In the genomic region with DNA sequence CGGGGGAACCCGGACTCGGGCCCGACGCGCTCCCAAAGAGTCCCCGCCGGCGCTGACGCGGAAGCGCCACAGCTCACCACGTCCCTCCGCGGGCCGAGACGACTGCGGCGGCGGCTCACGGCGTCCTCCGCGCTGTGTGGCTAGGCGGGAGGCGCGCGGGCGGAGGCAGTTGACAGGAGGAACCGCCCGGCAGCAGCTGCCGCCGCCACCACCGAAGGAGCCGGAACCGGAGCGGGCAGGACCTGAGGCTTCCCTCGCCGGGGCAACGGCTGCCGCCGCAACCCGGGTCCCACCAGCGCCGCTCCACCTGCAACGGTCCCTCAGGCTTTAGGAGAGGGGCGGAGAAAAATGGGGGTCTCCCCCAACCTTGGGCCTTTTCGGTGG, we compare ENCODE assay signal across 8 cellular contexts. TPM values are rescaled to one million over a fixed set of nuclear protein-coding genes. Genes with fewer than 3 reads are reported as not detected.
A peak's percentile ranks its signal among the peaks of the same experiment; 100 is the strongest.
DNase-seq lines count a peak whose midpoint lies in the region; ATAC-seq, FAIRE-seq and TF ChIP-seq lines count a peak whose summit lies in the region.

No MANE protein-coding gene starts in this region.

- 0% methylated on average over 6 of the region's 48 CpGs; no CpG with 5 or more reads in 1 of the 2 donors for WGBS in gastroesophageal sphincter (ENCODE audit: low coverage in 1 of 2), 2 donors
- WGBS in ovary, 3 donors, result 0 to 1% (median 1%) methylated on average over 20 to 48 of the region's 48 CpGs
- 0% methylated on average over 9 to 22 of the region's 48 CpGs for WGBS in tibial nerve, 2 donors

- no peak for TF ChIP-seq EP300 in gastroesophageal sphincter (IDR thresholded peaks at IDR 0.05)
- TF ChIP-seq EP300 in ovary (IDR thresholded peaks at IDR 0.05), result no peak
- no peak for TF ChIP-seq EP300 in tibial nerve (IDR thresholded peaks at IDR 0.05)

- no peak for FAIRE-seq in GM12891 (lab: Jason Lieb, UNC)

- ATAC-seq in HG03039 (IDR thresholded peaks at IDR 0.05; ENCODE audit: unreplicated experiment), result peak; percentile 38
- ATAC-seq in gastroesophageal sphincter, result peak; percentile 57

- H3K4me1 ChIP-seq in gastroesophageal sphincter, result peaks cover 0 to 53% (median 10%) of the 10 kb centered on the region in 3 donors
- H3K4me1 ChIP-seq in ovary (ENCODE audit: insufficient read depth), result peaks cover 4% of the 10 kb centered on the region
- H3K4me1 ChIP-seq in tibial nerve, result peaks cover 0 to 45% (median 19%) of the 10 kb centered on the region in 4 donors

- TF ChIP-seq POLR2A in GM12891 (IDR thresholded peaks at IDR 0.05; ENCODE audit: low read depth, low read length) (no peak), gastroesophageal sphincter (IDR thresholded peaks at IDR 0.05) (no peak), ovary (IDR thresholded peaks at IDR 0.05) (no peak), tibial nerve (IDR thresholded peaks at IDR 0.05) (no peak)

- H3K36me3 ChIP-seq in gastroesophageal sphincter (peaks cover 0 to 20% of the 10 kb centered on the region in 2 donors), ovary (no peaks in the 10 kb centered on the region), tibial nerve (peaks cover 0 to 16% (median 0%) of the 10 kb centered on the region in 3 donors)

- H3K4me3 ChIP-seq in gastroesophageal sphincter, result peak overlapping the region; percentile 82 to 99
- peak overlapping the region; percentile 83 for H3K4me3 ChIP-seq in ovary
- peak overlapping the region; percentile 79 to 95 (median 94) for H3K4me3 ChIP-seq in tibial nerve

- H3K27ac ChIP-seq in 22Rv1, result peak overlapping the region; percentile 83
- H3K27ac ChIP-seq in gastroesophageal sphincter, result peak overlapping the region; percentile 90 to 98 (median 94)
- peak overlapping the region; percentile 87 to 95 for H3K27ac ChIP-seq in ovary
- peak overlapping the region; percentile 94 to 98 (median 97) for H3K27ac ChIP-seq in tibial nerve

- intact Hi-C loops in ovary (cut with DNase I), result loop anchor here in 2 of 4 donors (5.0 to 10.0 kb wide), 3 partner anchors 193 to 263 kb away; a partner anchor contains a TSS

- H3K9me3 ChIP-seq in gastroesophageal sphincter (no peaks in the 10 kb centered on the region), ovary (no peaks in the 10 kb centered on the region), tibial nerve (no peaks in the 10 kb centered on the region)

- TF ChIP-seq CTCF in 22Rv1 (IDR thresholded peaks at IDR 0.05) (0 out of 2 replicates have a peak, but pooled peaks have one; percentile 4), gastroesophageal sphincter (IDR thresholded peaks at IDR 0.05) (peak in 1 of 4 experiments; percentile 3), ovary (IDR thresholded peaks at IDR 0.05) (no peak), tibial nerve (IDR thresholded peaks at IDR 0.05) (no peak)

- DNase-seq in GM12891 (ENCODE audit: insufficient read length, low spot score) (peak; percentile 35), ovary (peak in 4 of 5 donors; percentile 51 to 76 (median 65)), tibial nerve (ENCODE audit: low spot score in 2 of 2) (no peak)
- DNase-seq in activated naive CD4-positive, alpha-beta T cell treated with Interleukin-2 at 50 U/mL for 16 hours, result peak; percentile 77

- H3K27me3 ChIP-seq in gastroesophageal sphincter (no peaks in the 10 kb centered on the region), ovary (no peaks in the 10 kb centered on the region), tibial nerve (no peaks in the 10 kb centered on the region)

TF ChIP-seq in GM12891, 5 proteins besides CTCF, POLR2A, EP300 and RAD21:
- no peak; the same call in 1 of the 2 replicates for TF ChIP-seq TAF1 (IDR thresholded peaks at IDR 0.05; ENCODE audit: low read depth, low read length)
- TF ChIP-seq POU2F2 (IDR thresholded peaks at IDR 0.05; ENCODE audit: low read depth, low read length), result no peak
- TF ChIP-seq PAX5 (IDR thresholded peaks at IDR 0.05; ENCODE audit: insufficient read depth, low read length, severe bottlenecking), result no peak
- no peak for TF ChIP-seq POLR2AphosphoS5 (IDR thresholded peaks at IDR 0.05; ENCODE audit: low read depth, low read length)
- TF ChIP-seq SPI1 (IDR thresholded peaks at IDR 0.05; ENCODE audit: low read depth, low read length), result no peak

TF ChIP-seq in PFSK-1, 5 proteins besides CTCF, POLR2A, EP300 and RAD21:
- TF ChIP-seq TAF1 (IDR thresholded peaks at IDR 0.05; ENCODE audit: borderline replicate concordance, insufficient read depth, low read length) (no peak), POLR2AphosphoS5 (IDR thresholded peaks at IDR 0.05; ENCODE audit: low read depth, low read length) (no peak), FOXP2 (optimal IDR thresholded peaks at IDR 0.05; ENCODE audit: borderline replicate concordance, extremely low read depth, extremely low read length, insufficient read depth) (peak; percentile 71), SIN3A (IDR thresholded peaks at IDR 0.05; ENCODE audit: borderline replicate concordance, insufficient read depth, low read length) (no peak)
- TF ChIP-seq, protein P1, sequence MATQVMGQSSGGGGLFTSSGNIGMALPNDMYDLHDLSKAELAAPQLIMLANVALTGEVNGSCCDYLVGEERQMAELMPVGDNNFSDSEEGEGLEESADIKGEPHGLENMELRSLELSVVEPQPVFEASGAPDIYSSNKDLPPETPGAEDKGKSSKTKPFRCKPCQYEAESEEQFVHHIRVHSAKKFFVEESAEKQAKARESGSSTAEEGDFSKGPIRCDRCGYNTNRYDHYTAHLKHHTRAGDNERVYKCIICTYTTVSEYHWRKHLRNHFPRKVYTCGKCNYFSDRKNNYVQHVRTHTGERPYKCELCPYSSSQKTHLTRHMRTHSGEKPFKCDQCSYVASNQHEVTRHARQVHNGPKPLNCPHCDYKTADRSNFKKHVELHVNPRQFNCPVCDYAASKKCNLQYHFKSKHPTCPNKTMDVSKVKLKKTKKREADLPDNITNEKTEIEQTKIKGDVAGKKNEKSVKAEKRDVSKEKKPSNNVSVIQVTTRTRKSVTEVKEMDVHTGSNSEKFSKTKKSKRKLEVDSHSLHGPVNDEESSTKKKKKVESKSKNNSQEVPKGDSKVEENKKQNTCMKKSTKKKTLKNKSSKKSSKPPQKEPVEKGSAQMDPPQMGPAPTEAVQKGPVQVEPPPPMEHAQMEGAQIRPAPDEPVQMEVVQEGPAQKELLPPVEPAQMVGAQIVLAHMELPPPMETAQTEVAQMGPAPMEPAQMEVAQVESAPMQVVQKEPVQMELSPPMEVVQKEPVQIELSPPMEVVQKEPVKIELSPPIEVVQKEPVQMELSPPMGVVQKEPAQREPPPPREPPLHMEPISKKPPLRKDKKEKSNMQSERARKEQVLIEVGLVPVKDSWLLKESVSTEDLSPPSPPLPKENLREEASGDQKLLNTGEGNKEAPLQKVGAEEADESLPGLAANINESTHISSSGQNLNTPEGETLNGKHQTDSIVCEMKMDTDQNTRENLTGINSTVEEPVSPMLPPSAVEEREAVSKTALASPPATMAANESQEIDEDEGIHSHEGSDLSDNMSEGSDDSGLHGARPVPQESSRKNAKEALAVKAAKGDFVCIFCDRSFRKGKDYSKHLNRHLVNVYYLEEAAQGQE (IDR thresholded peaks at IDR 0.05; ENCODE audit: insufficient read depth in 1 of 2, low read depth in 2 of 2, low read length in 2 of 2), result no peak

RNA-seq across cellular contexts. Expression of a gene that starts 0.3 kb away (rescaled TPM):
- 10.5 TPM for polyA plus RNA-seq in GM12891 (2012; ENCODE audit: low read depth, missing spikeins)
- 9.0 TPM for polyA plus RNA-seq in PFSK-1 (2012; ENCODE audit: insufficient read length, low read depth)
- 10 to 100 TPM; 33.8 to 37.3 (median 35.1) TPM for total RNA-seq in gastroesophageal sphincter
- 10 to 100 TPM; 22.3 to 36.2 (median 31.0) TPM for total RNA-seq in ovary
- polyA plus RNA-seq in ovary, result 10 to 100 TPM in 1 of 2 donors, 1 to 10 TPM in 1; 7.3 to 17.5 TPM
- 10 to 100 TPM; 27.3 to 50.0 (median 33.9) TPM for total RNA-seq in tibial nerve

Comparison
In these comparisons a context has a peak if more than half of its experiments do, and no peak if none do; other contexts are left out.
1. DNase-seq: peak in GM12891 (single experiment), activated naive CD4-positive, alpha-beta T cell treated with Interleukin-2 at 50 U/mL for 16 hours (single experiment) and ovary (4 of 5); none in tibial nerve (0 of 2).
2. Peak in every context shown above with its lines, with median percentiles within 50 percentile points of each other: H3K27ac ChIP-seq and H3K4me3 ChIP-seq.